In genomic region chr1:230868736-230869385, GRCh38 we compare ENCODE assay signal across 8 cellular contexts. TPM values are rescaled to one million over a fixed set of nuclear protein-coding genes. Genes with fewer than 3 reads are reported as not detected.
DNase-seq lines count a peak whose midpoint lies in the region; ATAC-seq, FAIRE-seq and TF ChIP-seq lines count a peak whose summit lies in the region.

No MANE protein-coding gene starts in this region.

- peaks cover 1% of the 10 kb centered on the region for H3K36me3 Mint-ChIP-seq in activated T-cell treated with anti-CD3 and anti-CD28 coated beads, Interleukin-2, amount 50 U/mL, for 24 hours (ENCODE audit: low read depth)
- no peaks in the 10 kb centered on the region for H3K36me3 Mint-ChIP-seq in activated T-helper 17 cell treated with anti-CD3 and anti-CD28 coated beads, Interleukin-2, amount 50 U/mL, for 72 hours (ENCODE audit: low read depth)

- H3K27ac Mint-ChIP-seq in activated T-cell treated with anti-CD3 and anti-CD28 coated beads, Interleukin-2, amount 50 U/mL, for 24 hours = peak overlapping the region; percentile 40
- H3K27ac Mint-ChIP-seq in activated T-helper 17 cell treated with anti-CD3 and anti-CD28 coated beads, Interleukin-2, amount 50 U/mL, for 72 hours = no peak overlapping the region

- TF ChIP-seq CTCF in cardiac muscle cell (IDR thresholded peaks at IDR 0.05; ENCODE audit: low read depth, low read length) (no peak), pancreas (IDR thresholded peaks at IDR 0.05) (no peak)

- no peaks in the 10 kb centered on the region for H3K9me3 Mint-ChIP-seq in activated T-cell treated with anti-CD3 and anti-CD28 coated beads, Interleukin-2, amount 50 U/mL, for 24 hours
- no peaks in the 10 kb centered on the region for H3K9me3 Mint-ChIP-seq in activated T-helper 17 cell treated with anti-CD3 and anti-CD28 coated beads, Interleukin-2, amount 50 U/mL, for 72 hours

- no peak for FAIRE-seq in pancreas (lab: Jason Lieb, UNC)

- peaks cover 42% of the 10 kb centered on the region for H3K27me3 Mint-ChIP-seq in activated T-cell treated with anti-CD3 and anti-CD28 coated beads, Interleukin-2, amount 50 U/mL, for 24 hours
- H3K27me3 Mint-ChIP-seq in activated T-helper 17 cell treated with anti-CD3 and anti-CD28 coated beads, Interleukin-2, amount 50 U/mL, for 72 hours = peaks cover 19% of the 10 kb centered on the region

- H3K9me3 ChIP-seq in cardiac muscle cell (ENCODE audit: low read depth) (no peaks in the 10 kb centered on the region), pancreas (no peaks in the 10 kb centered on the region)

- H3K4me1 ChIP-seq in cardiac muscle cell (ENCODE audit: low read depth) = peaks cover 29% of the 10 kb centered on the region
- peaks cover 18 to 19% (median 19%) of the 10 kb centered on the region in 3 donors for H3K4me1 ChIP-seq in pancreas

- H3K27ac ChIP-seq in cardiac muscle cell (peak overlapping the region; percentile 97), pancreas (peak overlapping the region; percentile 78 to 96 (median 91))

- H3K4me3 Mint-ChIP-seq in activated T-cell treated with anti-CD3 and anti-CD28 coated beads, Interleukin-2, amount 50 U/mL, for 24 hours = peak overlapping the region; percentile 81
- H3K4me3 Mint-ChIP-seq in activated T-helper 17 cell treated with anti-CD3 and anti-CD28 coated beads, Interleukin-2, amount 50 U/mL, for 72 hours = peak overlapping the region; percentile 77

- H3K27me3 ChIP-seq in cardiac muscle cell (no peaks in the 10 kb centered on the region), pancreas (no peaks in the 10 kb centered on the region)

- peaks cover 16% of the 10 kb centered on the region for H3K4me1 Mint-ChIP-seq in activated T-cell treated with anti-CD3 and anti-CD28 coated beads, Interleukin-2, amount 50 U/mL, for 24 hours (ENCODE audit: low read depth)
- peaks cover 11% of the 10 kb centered on the region for H3K4me1 Mint-ChIP-seq in activated T-helper 17 cell treated with anti-CD3 and anti-CD28 coated beads, Interleukin-2, amount 50 U/mL, for 72 hours

- ATAC-seq in HG02588 (IDR thresholded peaks at IDR 0.05; ENCODE audit: unreplicated experiment) (peak; percentile 44), pancreas (peak; percentile 75 to 85 (median 82))
- ATAC-seq in activated T-helper 17 cell treated with anti-CD3 and anti-CD28 coated beads, Interleukin-2, amount 50 U/mL, for 72 hours (replicated peaks) = peak; percentile 63

- no peaks in the 10 kb centered on the region for H3K36me3 ChIP-seq in cardiac muscle cell
- H3K36me3 ChIP-seq in pancreas = no peaks in the 10 kb centered on the region

- intact Hi-C loops in pancreas (cut with DNase I) = no loop called here

- 10 to 11% methylated on average over 40 of the region's 40 CpGs for WGBS in pancreas, 2 donors

- DNase-seq in activated T-cell treated with anti-CD3 and anti-CD28 coated beads, Interleukin-2, amount 50 U/mL, for 24 hours = no peak
- DNase-seq in activated T-cell treated with anti-CD3 and anti-CD28 coated beads for 4 hours (no peak), NCI-H128 (lab: John Stamatoyannopoulos, UW; ENCODE audit: unreplicated experiment) (peak; percentile 44), cardiac muscle cell (ENCODE audit: low read depth in 1 of 2, low spot score in 1 of 2) (peak; percentile 50 to 84), pancreas (peak; percentile 77 to 88 (median 81)), DMS114 treated with DMSO at 0.1 percent for 48 hours (lab: John Stamatoyannopoulos, UW; ENCODE audit: unreplicated experiment) (no peak)

- H3K4me3 ChIP-seq in cardiac muscle cell (peak overlapping the region; percentile 98), pancreas (peak overlapping the region; percentile 74 to 91 (median 84))

RNA-seq across cellular contexts. Expression of gene C1orf198, which starts 0.5 kb away (rescaled TPM):
- 1 to 10 TPM; 4.1 to 7.9 TPM for total RNA-seq in activated T-helper 17 cell treated with anti-CD3 and anti-CD28 coated beads, Interleukin-2, amount 50 U/mL, for 72 hours
- 67.6 and 68.8 TPM in 2 replicates for total RNA-seq in cardiac muscle cell
- 54.7 and 59.0 TPM in 2 replicates for polyA plus RNA-seq in cardiac muscle cell
- 10 to 100 TPM; 17.7 to 35.3 (median 22.2) TPM for total RNA-seq in pancreas
- 10 to 100 TPM; 16.5 to 19.4 TPM for polyA plus RNA-seq in pancreas

Comparison
In these comparisons a context has a peak if more than half of its experiments do, and no peak if none do; other contexts are left out.
1. DNase-seq: peak in NCI-H128 (single experiment), cardiac muscle cell (2 of 2) and pancreas (6 of 6); none in activated T-cell treated with anti-CD3 and anti-CD28 coated beads, Interleukin-2, amount 50 U/mL, for 24 hours (single experiment), activated T-cell treated with anti-CD3 and anti-CD28 coated beads for 4 hours (single experiment) and DMS114 treated with DMSO at 0.1 percent for 48 hours (single experiment).
2. Peak in every context shown above with its lines, with median percentiles within 50 percentile points of each other: ATAC-seq.